In genomic region chr15:41894251-41894790, GRCh38 we compare ENCODE assay signal across 9 cellular contexts. TPM values are rescaled to one million over a fixed set of nuclear protein-coding genes. Genes with fewer than 3 reads are reported as not detected.
A peak's percentile ranks its signal among the peaks of the same experiment; 100 is the strongest.
DNase-seq lines count a peak whose midpoint lies in the region; ATAC-seq, FAIRE-seq and TF ChIP-seq lines count a peak whose summit lies in the region.
"Had no signal": no experiment of that assay in that cellular context is flagged by ENCODE, and none has a peak within 500 bp of the region (broad histone marks: within the 10 kb centered on the region; RNA-seq: fewer than 3 reads in every experiment).

No MANE protein-coding gene starts in this region.

- no peak overlapping the region for H3K4me2 ChIP-seq in K562 (ENCODE audit: insufficient read depth, low read length)

- TF ChIP-seq POLR2A in K562 (conservative IDR thresholded peaks at IDR 0.05), result no peak

- H3K79me2 ChIP-seq in K562 (ENCODE audit: control insufficient read depth, insufficient read depth, low read length), result no peaks in the 10 kb centered on the region

- H3K4me1 Mint-ChIP-seq in naive thymus-derived CD4-positive, alpha-beta T cell, result peaks cover 15 to 48% (median 38%) of the 10 kb centered on the region in 7 donors

- no peak for FAIRE-seq in K562 (lab: Jason Lieb, UNC)

- peak overlapping the region; percentile 48; the same call in 1 of the 2 replicates for H2AFZ ChIP-seq in K562 (ENCODE audit: low read depth, low read length)

- H3K9me1 ChIP-seq in K562 (ENCODE audit: control insufficient read depth, insufficient read depth, low read length), result peaks cover 3% of the 10 kb centered on the region

- POLR2A ChIA-PET in A673 (lab: Charles Lee; ENCODE audit: low non-redundant PET), result no interaction called here
- POLR2A ChIA-PET in K562 (lab: Yijun Ruan, JAX), result no interaction called here
- POLR2A ChIA-PET in naive thymus-derived CD4-positive, alpha-beta T cell (lab: Charles Lee), result interaction anchor here (0.6 to 2.8 kb wide), 8 partner anchors 10 to 597 kb away, joined by 3 to 13 read pairs (median 4); partner anchors contain the start of genes EHD4, GANC, MAPKBP1 and TMEM87A

- H3K27me3 ChIP-seq in A673 (replicated peaks; ENCODE audit: insufficient read depth, low read depth, low read length, poor library complexity) (no peaks in the 10 kb centered on the region), K562 (ENCODE audit: control insufficient read depth in 2 of 2, insufficient read depth in 2 of 2, low read length in 2 of 2) (peaks cover 10 to 34% of the 10 kb centered on the region in 2 experiments; a peak in 3 of 5 replicates)
- no peaks in the 10 kb centered on the region for H3K27me3 ChIP-seq in naive thymus-derived CD4-positive, alpha-beta T cell (ENCODE audit: control insufficient read depth in 2 of 2, insufficient read depth in 2 of 2, low read length in 2 of 2)

- BruUV-seq in A673 (replicated peaks; lab: Mats Ljungman, UMichigan) (no TSS peak), K562 (replicated peaks; lab: Mats Ljungman, UMichigan) (no TSS peak)

- H3K36me3 ChIP-seq in A673 (ENCODE audit: insufficient read depth, low read length, poor library complexity, severe bottlenecking) (no peaks in the 10 kb centered on the region), K562 (ENCODE audit: control insufficient read depth, insufficient read depth, low read length) (no peaks in the 10 kb centered on the region), mucosa of descending colon (ENCODE audit: low read depth) (no peaks in the 10 kb centered on the region)
- H3K36me3 ChIP-seq in naive thymus-derived CD4-positive, alpha-beta T cell (ENCODE audit: control insufficient read depth in 2 of 3, insufficient read depth in 3 of 3, low read length in 3 of 3), result no peaks in the 10 kb centered on the region

- ATAC-seq in GM21723 (IDR thresholded peaks at IDR 0.05; ENCODE audit: unreplicated experiment) (peak; percentile 17), K562 (peak; percentile 8; the same call in 2 of the 3 replicates), mucosa of descending colon (no peak), GM21737 (IDR thresholded peaks at IDR 0.05; ENCODE audit: unreplicated experiment) (no peak)
- no peak for ATAC-seq in naive thymus-derived CD4-positive, alpha-beta T cell

- DNase-seq in A673 (ENCODE audit: low spot score) (no peak), K562 (ENCODE audit: extremely low read depth in 1 of 4, low spot score in 3 of 4) (no peak), ecto neural progenitor cell (ENCODE audit: low spot score) (no peak), mucosa of descending colon (no peak), GM20000 (ENCODE audit: low spot score) (no peak)
- DNase-seq in naive thymus-derived CD4-positive, alpha-beta T cell, result no peak
- DNase-seq: NCI-H524 treated with DMSO at 0.1 percent for 48 hours had no signal

- H3K9ac ChIP-seq in K562 (ENCODE audit: insufficient read depth in 1 of 2, low read depth in 2 of 2, low read length in 2 of 2), result peak overlapping the region in 1 of 2 experiments; percentile 43; a peak in 1 of 4 replicates

- no peak for TF ChIP-seq RAD21 in K562 (CRISPR knock-in tag; conservative IDR thresholded peaks at IDR 0.05 in 1 of 2, IDR thresholded peaks at IDR 0.05 in 1 of 2)

- H4K20me1 ChIP-seq in K562 (replicated peaks; ENCODE audit: control insufficient read depth, insufficient read depth, low read length), result peaks cover 9% of the 10 kb centered on the region; the same call in 1 of the 2 replicates

- no peak for TF ChIP-seq EP300 in K562 (IDR thresholded peaks at IDR 0.05; ENCODE audit: low read length)

- H3K4me3 ChIP-seq in A673 (ENCODE audit: low read depth, low read length, poor library complexity, severe bottlenecking) (no peak overlapping the region), K562 (no peak overlapping the region), mucosa of descending colon (no peak overlapping the region)
- H3K4me3 ChIP-seq in naive thymus-derived CD4-positive, alpha-beta T cell (ENCODE audit: low read length), result peak overlapping the region; percentile 26

- H3K27ac Mint-ChIP-seq in naive thymus-derived CD4-positive, alpha-beta T cell, result peak overlapping the region; percentile 91 to 99 (median 97)

- 24% methylated on average over 15 of the region's 17 CpGs for WGBS in K562 (ENCODE audit: insufficient coverage, low coverage, missing lambda C conversion rate)

- H3K9me3 Mint-ChIP-seq in naive thymus-derived CD4-positive, alpha-beta T cell, result no peaks in the 10 kb centered on the region

- H3K27ac ChIP-seq in A673 (ENCODE audit: low read depth, low read length, poor library complexity, severe bottlenecking), result peak overlapping the region; percentile 63
- H3K27ac ChIP-seq in K562 (ENCODE audit: extremely low read depth, low read depth, low read length), result no peak overlapping the region
- peak overlapping the region; percentile 80 for H3K27ac ChIP-seq in naive thymus-derived CD4-positive, alpha-beta T cell (ENCODE audit: low read depth, low read length)

- H3K36me3 Mint-ChIP-seq in naive thymus-derived CD4-positive, alpha-beta T cell, result peaks cover 0 to 4% (median 0%) of the 10 kb centered on the region in 5 donors

- peak overlapping the region; percentile 37 to 78 (median 70) for H3K4me3 Mint-ChIP-seq in naive thymus-derived CD4-positive, alpha-beta T cell

- in situ Hi-C loops in K562 (cut with MboI), result no loop called here

- H3K4me1 ChIP-seq in A673 (ENCODE audit: insufficient read depth, low read length, poor library complexity, severe bottlenecking) (peaks cover 4% of the 10 kb centered on the region), K562 (replicated peaks in 1 of 2; ENCODE audit: control insufficient read depth in 2 of 2, insufficient read depth in 2 of 2, low read length in 2 of 2) (peaks cover 0 to 24% of the 10 kb centered on the region in 2 experiments; a peak in 3 of 5 replicates), mucosa of descending colon (ENCODE audit: low read depth) (peaks cover 9% of the 10 kb centered on the region)
- H3K4me1 ChIP-seq in naive thymus-derived CD4-positive, alpha-beta T cell (ENCODE audit: control insufficient read depth in 2 of 2, insufficient read depth in 2 of 2, low read length in 2 of 2), result peaks cover 32 to 35% of the 10 kb centered on the region in 2 donors

- no peak for TF ChIP-seq CTCF in A673 (conservative IDR thresholded peaks at IDR 0.05; ENCODE audit: low read depth, low read length)
- no peak for TF ChIP-seq CTCF in K562 (IDR thresholded peaks at IDR 0.05 in 2 of 3, conservative IDR thresholded peaks at IDR 0.05 in 1 of 3; ENCODE audit: insufficient read depth in 2 of 3, low read depth in 1 of 3, low read length in 3 of 3)
- TF ChIP-seq CTCF in mucosa of descending colon (IDR thresholded peaks at IDR 0.05), result no peak
- no peak for TF ChIP-seq CTCF in GM20000 (IDR thresholded peaks at IDR 0.05; ENCODE audit: extremely low read depth, missing control alignments)

- intact Hi-C loops in A673 (cut with micrococcal nuclease; ENCODE audit: unreplicated experiment), result no loop called here
- intact Hi-C loops in K562 (cut with micrococcal nuclease), result no loop called here
- intact Hi-C loops in naive thymus-derived CD4-positive, alpha-beta T cell (cut with micrococcal nuclease), result loop anchor here (1.0 to 2.0 kb wide), 6 partner anchors 10 to 120 kb away; partner anchors contain the start of genes EHD4 (in 1 of the 2), JMJD7 (in 1 of the 2) and MAPKBP1 (in 1 of the 2)
- intact Hi-C loops in mucosa of descending colon (cut with DNase I, micrococcal nuclease), result no loop called here

- H3K9me3 ChIP-seq in A673 (ENCODE audit: low read depth, low read length, poor library complexity, severe bottlenecking), result no peaks in the 10 kb centered on the region
- no peaks in the 10 kb centered on the region for H3K9me3 ChIP-seq in K562 (replicated peaks; ENCODE audit: control insufficient read depth, insufficient read depth, low read depth, low read length)
- H3K9me3 ChIP-seq in naive thymus-derived CD4-positive, alpha-beta T cell (ENCODE audit: control insufficient read depth in 2 of 3, low read length in 3 of 3), result no peaks in the 10 kb centered on the region
- H3K9me3 ChIP-seq in mucosa of descending colon, result no peaks in the 10 kb centered on the region

- no peaks in the 10 kb centered on the region for H3K27me3 Mint-ChIP-seq in naive thymus-derived CD4-positive, alpha-beta T cell

- CTCF ChIA-PET in A673 (lab: Charles Lee), result no interaction called here
- CTCF ChIA-PET in K562 (lab: Yijun Ruan, JAX; ENCODE audit: low intra/inter-chr PET ratio), result no interaction called here
- CTCF ChIA-PET in naive thymus-derived CD4-positive, alpha-beta T cell (lab: Charles Lee), result interaction anchor here (1.2 to 4.8 kb wide), 6 partner anchors 11 to 121 kb away, joined by 3 to 25 read pairs (median 10); partner anchors contain the start of gene MAPKBP1

RNA-seq across cellular contexts. Expression of gene SPTBN5, which starts 0.5 kb away (rescaled TPM):
- 2.4 and 3.2 TPM in 2 replicates for total RNA-seq in A673 (2021)
- total RNA-seq in K562 (2011; cell fraction: chromatin; rRNA removed; ENCODE audit: low replicate concordance), result 0.30 TPM in 1 of 2 replicates, not detected in the other
- total RNA-seq in K562 (2011; cell fraction: nucleolus; rRNA removed), result under 0.01 TPM in 2 replicates
- 0.08 TPM in 1 of 2 replicates, not detected in the other for total RNA-seq in K562 (2011; cell fraction: nucleoplasm; rRNA removed)
- not detected in 2 replicates for total RNA-seq in K562 (2014; rRNA removed)
- total RNA-seq in K562 (2014; rRNA removed; fragmentation: Illumina TruSeq; extraction: Trizol), result not detected in 2 replicates
- total RNA-seq in K562 (2015; rRNA removed; fragmentation: Illumina TruSeq; extraction: Trizol), result not detected in 2 replicates
- total RNA-seq in K562 (2021), result 0.02 TPM in 1 of 2 replicates, not detected in the other
- polyA plus RNA-seq in K562 (2011; rRNA removed), result 0.01 TPM in 1 of 2 replicates, not detected in the other
- polyA plus RNA-seq in K562 (2011; cell fraction: cytosol; rRNA removed), result 0.01 and 0.03 TPM in 2 replicates
- polyA plus RNA-seq in K562 (2011; cell fraction: nucleus; rRNA removed), result 0.15 and 0.20 TPM in 2 replicates
- under 0.01 and 0.03 TPM in 2 replicates for polyA plus RNA-seq in K562 (2012)
- not detected in 2 replicates for polyA plus RNA-seq in K562 (2014; fragmentation: Illumina TruSeq; extraction: Trizol)
- not detected for polyA plus RNA-seq in K562 (2014; fragmentation: Nextera tagmentation; extraction: Ambion mirVana)
- polyA plus RNA-seq in K562 (2014; rRNA removed), result not detected in 2 replicates
- not detected in 2 replicates for polyA minus RNA-seq in K562 (2011; rRNA and poly(A)+ RNA removed)
- polyA minus RNA-seq in K562 (2011; cell fraction: cytosol; rRNA and poly(A)+ RNA removed), result not detected in 2 replicates
- polyA minus RNA-seq in K562 (2011; cell fraction: nucleus; rRNA and poly(A)+ RNA removed), result under 0.01 TPM in 1 of 2 replicates, not detected in the other
- total RNA-seq in naive thymus-derived CD4-positive, alpha-beta T cell, result 1 to 10 TPM; 1.4 to 2.7 (median 1.9) TPM
- polyA plus RNA-seq in naive thymus-derived CD4-positive, alpha-beta T cell, result under 1 TPM in 1 of 2 donors, not detected in 1; 0.12 TPM
- total RNA-seq in mucosa of descending colon, result 1 to 10 TPM in 1 of 3 donors, under 1 TPM in 2; 0.36 to 2.2 (median 0.87) TPM

RNA-seq across cellular contexts. Expression of gene PLA2G4B, which starts 55.7 kb away (rescaled TPM):
- total RNA-seq in A673 (2021), result 7.4 and 12.0 TPM in 2 replicates
- total RNA-seq in K562 (2011; cell fraction: chromatin; rRNA removed; ENCODE audit: low replicate concordance), result 22.3 and 55.4 TPM in 2 replicates
- 26.3 and 28.8 TPM in 2 replicates for total RNA-seq in K562 (2011; cell fraction: nucleolus; rRNA removed)
- 13.2 and 21.9 TPM in 2 replicates for total RNA-seq in K562 (2011; cell fraction: nucleoplasm; rRNA removed)
- total RNA-seq in K562 (2014; rRNA removed), result 3.9 TPM in 2 replicates
- 0.89 and 2.1 TPM in 2 replicates for total RNA-seq in K562 (2014; rRNA removed; fragmentation: Illumina TruSeq; extraction: Trizol)
- 1.3 and 1.4 TPM in 2 replicates for total RNA-seq in K562 (2015; rRNA removed; fragmentation: Illumina TruSeq; extraction: Trizol)
- total RNA-seq in K562 (2021), result 2.8 and 5.2 TPM in 2 replicates
- polyA plus RNA-seq in K562 (2011; rRNA removed), result 4.3 and 7.0 TPM in 2 replicates
- 3.1 and 4.8 TPM in 2 replicates for polyA plus RNA-seq in K562 (2011; cell fraction: cytosol; rRNA removed)
- 48.4 and 61.4 TPM in 2 replicates for polyA plus RNA-seq in K562 (2011; cell fraction: nucleus; rRNA removed)
- polyA plus RNA-seq in K562 (2012), result 2.4 and 8.6 TPM in 2 replicates
- polyA plus RNA-seq in K562 (2014; fragmentation: Illumina TruSeq; extraction: Trizol), result 2.7 and 2.8 TPM in 2 replicates
- under 1 TPM; 0.07 to 0.25 TPM for polyA plus RNA-seq in K562 (2014; fragmentation: Nextera tagmentation; extraction: Ambion mirVana)
- 5.6 and 6.1 TPM in 2 replicates for polyA plus RNA-seq in K562 (2014; rRNA removed)
- polyA minus RNA-seq in K562 (2011; rRNA and poly(A)+ RNA removed), result 0.74 and 1.2 TPM in 2 replicates
- polyA minus RNA-seq in K562 (2011; cell fraction: cytosol; rRNA and poly(A)+ RNA removed), result 1.1 and 1.5 TPM in 2 replicates
- polyA minus RNA-seq in K562 (2011; cell fraction: nucleus; rRNA and poly(A)+ RNA removed), result 6.6 and 6.7 TPM in 2 replicates
- total RNA-seq in naive thymus-derived CD4-positive, alpha-beta T cell, result 10 to 100 TPM; 21.1 to 69.9 (median 33.9) TPM
- 1 to 10 TPM in 1 of 2 donors, under 1 TPM in 1; 0.98 to 2.3 TPM for polyA plus RNA-seq in naive thymus-derived CD4-positive, alpha-beta T cell
- total RNA-seq in mucosa of descending colon, result 1 to 10 TPM; 5.2 to 9.7 (median 6.4) TPM

Comparison
In these comparisons a context has a peak if more than half of its experiments do, and no peak if none do; other contexts are left out.
1. ATAC-seq: peak in GM21723 (single experiment) and K562 (single experiment); none in naive thymus-derived CD4-positive, alpha-beta T cell (single experiment), mucosa of descending colon (single experiment) and GM21737 (single experiment).
2. intact Hi-C loops: an anchor here in naive thymus-derived CD4-positive, alpha-beta T cell (1.0 to 2.0 kb wide); none called in A673, K562 and mucosa of descending colon.